In the genomic region with DNA sequence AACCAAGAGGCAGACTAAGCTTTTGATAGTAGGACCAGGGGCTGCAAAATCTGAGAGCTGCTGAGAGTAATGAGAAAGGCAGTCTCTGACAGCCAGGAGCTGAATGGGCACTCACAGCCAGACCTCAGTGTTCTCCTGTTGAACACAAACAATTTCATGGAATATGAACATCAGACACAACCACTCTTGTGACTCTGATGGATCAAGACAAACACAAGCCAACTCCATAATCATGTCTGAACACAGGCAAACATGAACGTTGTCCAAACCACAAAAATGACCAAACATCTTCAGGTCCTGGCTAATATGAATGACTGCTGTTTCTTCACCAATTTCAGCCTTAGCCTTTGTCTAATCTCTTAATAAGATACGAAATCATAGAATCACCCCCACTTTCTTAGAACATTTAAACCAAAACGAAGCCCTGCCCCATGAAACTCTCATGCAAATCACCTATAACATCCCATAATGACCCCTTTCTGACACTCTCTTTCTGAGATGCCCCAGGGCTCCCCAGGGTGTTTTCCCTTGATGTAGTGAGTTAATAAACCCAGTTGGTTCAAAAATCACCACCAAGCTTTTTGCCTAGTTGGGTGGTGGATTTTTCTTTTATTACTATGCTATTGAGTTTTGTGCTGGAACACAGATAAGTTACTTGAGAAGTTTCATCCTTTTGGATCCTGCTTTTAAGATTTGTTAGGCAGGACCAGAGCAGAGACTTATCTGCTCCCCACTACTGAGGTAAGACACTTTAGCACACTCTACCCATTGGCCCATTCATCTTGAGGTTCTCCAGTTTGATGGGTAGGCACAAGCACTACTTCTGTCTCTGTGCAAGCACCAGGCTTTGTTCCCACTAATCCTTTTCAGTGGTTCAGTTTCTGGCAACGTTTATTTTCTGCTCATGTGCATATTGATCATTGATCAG, we compare ENCODE assay signal across 10 cellular contexts. TPM values are rescaled to one million over a fixed set of nuclear protein-coding genes. Genes with fewer than 3 reads are reported as not detected.
DNase-seq lines count a peak whose midpoint lies in the region; ATAC-seq and TF ChIP-seq lines count a peak whose summit lies in the region.
"Had no signal": no experiment of that assay in that cellular context is flagged by ENCODE, and none has a peak within 500 bp of the region (broad histone marks: within the 10 kb centered on the region; RNA-seq: fewer than 3 reads in every experiment).

No MANE protein-coding gene starts in this region.

- no peak for TF ChIP-seq CTCF in osteocyte (IDR thresholded peaks at IDR 0.05)

- peak; percentile 65 for DNase-seq in activated CD4-positive, alpha-beta T cell treated with anti-CD3 and anti-CD28 coated beads for 36 hours
- no peak for DNase-seq in activated CD4-positive, alpha-beta T cell treated with anti-CD3 and anti-CD28 coated beads for 1 hour
- DNase-seq in NCI-H2029 (lab: John Stamatoyannopoulos, UW) (peak; percentile 17), osteocyte (ENCODE audit: extremely low spot score, unreplicated experiment) (no peak), DMS53 treated with DMSO at 0.1 percent for 48 hours (lab: John Stamatoyannopoulos, UW; ENCODE audit: unreplicated experiment) (no peak), G401 (ENCODE audit: low spot score) (no peak)
- no peak for DNase-seq in naive thymus-derived CD8-positive, alpha-beta T cell
- DNase-seq: activated effector memory CD4-positive, alpha-beta T cell treated with anti-CD3 and anti-CD28 coated beads, Interleukin-2, amount 50 U/mL, for 16 hours; left cardiac atrium had no signal

- H3K27me3 Mint-ChIP-seq in activated CD4-positive, alpha-beta T cell treated with anti-CD3 and anti-CD28 coated beads for 36 hours: peaks cover 1% of the 10 kb centered on the region
- H3K27me3 Mint-ChIP-seq in naive thymus-derived CD8-positive, alpha-beta T cell: peaks cover 0 to 3% (median 0%) of the 10 kb centered on the region in 5 donors
- peaks cover 3% of the 10 kb centered on the region for H3K27me3 Mint-ChIP-seq in osteocyte (ENCODE audit: unreplicated experiment)

- CTCF ChIA-PET in activated CD4-positive, alpha-beta T cell treated with anti-CD3 and anti-CD28 coated beads for 36 hours (lab: Charles Lee): interaction anchor here (0.6 to 9.8 kb wide), 36 partner anchors 7 to 1077 kb away, joined by 3 to 160 read pairs (median 8); a partner anchor contains a TSS

- POLR2A ChIA-PET in activated CD4-positive, alpha-beta T cell treated with anti-CD3 and anti-CD28 coated beads for 36 hours (lab: Charles Lee): interaction anchor here (2.3 kb wide), 1 partner anchor 66 kb away, joined by 5 read pairs; a partner anchor contains a TSS
- POLR2A ChIA-PET in naive thymus-derived CD8-positive, alpha-beta T cell (lab: Charles Lee): interaction anchor here (0.5 to 2.3 kb wide), 4 partner anchors 18 to 66 kb away, joined by 3 to 11 read pairs (median 6); a partner anchor contains a TSS

- H3K4me1 Mint-ChIP-seq in activated CD4-positive, alpha-beta T cell treated with anti-CD3 and anti-CD28 coated beads for 36 hours: peaks cover 61% of the 10 kb centered on the region
- H3K4me1 Mint-ChIP-seq in naive thymus-derived CD8-positive, alpha-beta T cell: peaks cover 29 to 61% (median 54%) of the 10 kb centered on the region in 4 donors
- H3K4me1 Mint-ChIP-seq in osteocyte (ENCODE audit: unreplicated experiment): peaks cover 7% of the 10 kb centered on the region

- no peaks in the 10 kb centered on the region for H3K36me3 Mint-ChIP-seq in activated CD4-positive, alpha-beta T cell treated with anti-CD3 and anti-CD28 coated beads for 36 hours (ENCODE audit: low read depth)
- H3K36me3 Mint-ChIP-seq in naive thymus-derived CD8-positive, alpha-beta T cell: no peaks in the 10 kb centered on the region
- H3K36me3 Mint-ChIP-seq in osteocyte (ENCODE audit: unreplicated experiment): no peaks in the 10 kb centered on the region

- peak overlapping the region; percentile 54 for H3K4me3 Mint-ChIP-seq in activated CD4-positive, alpha-beta T cell treated with anti-CD3 and anti-CD28 coated beads for 36 hours
- H3K4me3 Mint-ChIP-seq in naive thymus-derived CD8-positive, alpha-beta T cell: peak overlapping the region in 5 of 10 donors; percentile 0 to 55 (median 1)
- no peak overlapping the region for H3K4me3 Mint-ChIP-seq in osteocyte (ENCODE audit: unreplicated experiment)

- peak overlapping the region; percentile 90 for H3K27ac Mint-ChIP-seq in activated CD4-positive, alpha-beta T cell treated with anti-CD3 and anti-CD28 coated beads for 36 hours
- peak overlapping the region in 7 of 10 donors; percentile 71 to 91 (median 82) for H3K27ac Mint-ChIP-seq in naive thymus-derived CD8-positive, alpha-beta T cell
- H3K27ac Mint-ChIP-seq in osteocyte (ENCODE audit: unreplicated experiment): no peak overlapping the region

- H3K9me3 Mint-ChIP-seq in activated CD4-positive, alpha-beta T cell treated with anti-CD3 and anti-CD28 coated beads for 36 hours (ENCODE audit: low read depth): no peaks in the 10 kb centered on the region
- no peaks in the 10 kb centered on the region for H3K9me3 Mint-ChIP-seq in naive thymus-derived CD8-positive, alpha-beta T cell
- H3K9me3 Mint-ChIP-seq in osteocyte (ENCODE audit: unreplicated experiment): no peaks in the 10 kb centered on the region

- in situ Hi-C loops in G401 (cut with HindIII; ENCODE audit: low sequenced_read_pairs): no loop called here

- intact Hi-C loops in activated CD4-positive, alpha-beta T cell treated with anti-CD3 and anti-CD28 coated beads for 36 hours (cut with DNase I, micrococcal nuclease): no loop called here

- ATAC-seq in activated CD4-positive, alpha-beta T cell treated with anti-CD3 and anti-CD28 coated beads for 36 hours: peak; percentile 75
- ATAC-seq in HG02610 (IDR thresholded peaks at IDR 0.05; ENCODE audit: unreplicated experiment): peak; percentile 85
- no peak for ATAC-seq in naive thymus-derived CD8-positive, alpha-beta T cell
- ATAC-seq: left cardiac atrium had no signal

RNA-seq across cellular contexts. Expression of a gene that starts 5.9 kb away (rescaled TPM):
- total RNA-seq in activated CD4-positive, alpha-beta T cell treated with anti-CD3 and anti-CD28 coated beads for 36 hours: 10 to 100 TPM; 57.3 to 60.7 TPM
- 10 to 100 TPM; 82.9 to 98.6 TPM for total RNA-seq in naive thymus-derived CD8-positive, alpha-beta T cell
- 100 to 1,000 TPM in 1 of 3 donors, 1 to 10 TPM in 2; 6.4 to 126 (median 6.6) TPM for polyA plus RNA-seq in naive thymus-derived CD8-positive, alpha-beta T cell
- total RNA-seq in osteocyte: 3.5 and 4.4 TPM in 2 replicates
- 0.18 and 0.68 TPM in 2 replicates for total RNA-seq in G401 (2014; rRNA removed; shearing (Covaris generic))

Comparison
In these comparisons a context has a peak if more than half of its experiments do, and no peak if none do; other contexts are left out.
1. DNase-seq: peak in activated CD4-positive, alpha-beta T cell treated with anti-CD3 and anti-CD28 coated beads for 36 hours (single experiment) and NCI-H2029 (single experiment); none in activated CD4-positive, alpha-beta T cell treated with anti-CD3 and anti-CD28 coated beads for 1 hour (single experiment), naive thymus-derived CD8-positive, alpha-beta T cell (0 of 10), osteocyte (single experiment), DMS53 treated with DMSO at 0.1 percent for 48 hours (single experiment) and G401 (single experiment).
2. ATAC-seq: peak in activated CD4-positive, alpha-beta T cell treated with anti-CD3 and anti-CD28 coated beads for 36 hours (single experiment) and HG02610 (single experiment); none in naive thymus-derived CD8-positive, alpha-beta T cell (0 of 2).
3. RNA of a gene that starts 5.9 kb away (total RNA-seq): 82.9 to 98.6 TPM in naive thymus-derived CD8-positive, alpha-beta T cell and 57.3 to 60.7 TPM in activated CD4-positive, alpha-beta T cell treated with anti-CD3 and anti-CD28 coated beads for 36 hours; 3.5 to 4.4 TPM in osteocyte and 0.18 to 0.68 TPM in G401; every median in the first group is over 10 times any median in the second.